ENCODE assay signal across 8 cellular contexts in genomic region chr12:118055144-118055557, GRCh38. TPM values are rescaled to one million over a fixed set of nuclear protein-coding genes. Genes with fewer than 3 reads are reported as not detected.
DNase-seq lines count a peak whose midpoint lies in the region; ATAC-seq and TF ChIP-seq lines count a peak whose summit lies in the region.

No MANE protein-coding gene starts in this region.

- no peak overlapping the region for H3K4me3 ChIP-seq in AG10803 (ENCODE audit: low read length)

- CTCF ChIA-PET in activated naive CD4-positive, alpha-beta T cell treated with anti-CD3 and anti-CD28 coated beads for 36 hours (lab: Charles Lee): interaction anchor here (0.7 to 4.4 kb wide), 11 partner anchors 9 to 318 kb away, joined by 3 to 34 read pairs (median 6); partner anchors contain the start of genes RFC5 and TAOK3

- peaks cover 42% of the 10 kb centered on the region for H3K4me1 Mint-ChIP-seq in activated naive CD4-positive, alpha-beta T cell treated with anti-CD3 and anti-CD28 coated beads for 36 hours (ENCODE audit: low read depth)

- peak; percentile 77 for ATAC-seq in GM18511 (IDR thresholded peaks at IDR 0.05; ENCODE audit: unreplicated experiment)
- peak; percentile 65 for ATAC-seq in HG03521 (IDR thresholded peaks at IDR 0.05; ENCODE audit: unreplicated experiment)

- no peak for DNase-seq in AG10803 (ENCODE audit: low read depth)
- peak; percentile 62 for DNase-seq in SK-N-DZ (ENCODE audit: low spot score)
- peak; percentile 85 for DNase-seq in activated naive CD4-positive, alpha-beta T cell treated with anti-CD3 and anti-CD28 coated beads for 36 hours
- DNase-seq in iPS-NIHi7 (ENCODE audit: extremely low spot score): peak; percentile 57
- peak; percentile 47 for DNase-seq in stimulated activated CD8-positive, alpha-beta memory T cell treated with anti-CD3 and anti-CD28 coated beads, Interleukin-12 subunit alpha, Interleukin-12 subunit beta, amount 100 ng/mL, for 1 hour (ENCODE audit: low read depth)
- no peak for DNase-seq in DMS79 treated with DMSO at 0.1 percent for 48 hours (lab: John Stamatoyannopoulos, UW)

- H3K9me3 Mint-ChIP-seq in activated naive CD4-positive, alpha-beta T cell treated with anti-CD3 and anti-CD28 coated beads for 36 hours: no peaks in the 10 kb centered on the region

- H3K36me3 Mint-ChIP-seq in activated naive CD4-positive, alpha-beta T cell treated with anti-CD3 and anti-CD28 coated beads for 36 hours (ENCODE audit: low read depth): peaks cover 17% of the 10 kb centered on the region

- intact Hi-C loops in activated naive CD4-positive, alpha-beta T cell treated with anti-CD3 and anti-CD28 coated beads for 36 hours (cut with micrococcal nuclease): loop anchor here (1.0 kb wide), 3 partner anchors 20 to 180 kb away; partner anchors contain the start of gene RFC5

- H3K27me3 Mint-ChIP-seq in activated naive CD4-positive, alpha-beta T cell treated with anti-CD3 and anti-CD28 coated beads for 36 hours (ENCODE audit: low read depth): no peaks in the 10 kb centered on the region

- H3K27ac Mint-ChIP-seq in activated naive CD4-positive, alpha-beta T cell treated with anti-CD3 and anti-CD28 coated beads for 36 hours: no peak overlapping the region

- no peak overlapping the region for H3K4me3 Mint-ChIP-seq in activated naive CD4-positive, alpha-beta T cell treated with anti-CD3 and anti-CD28 coated beads for 36 hours

- peak; percentile 49 for TF ChIP-seq CTCF in AG10803 (conservative IDR thresholded peaks at IDR 0.05; ENCODE audit: low read length)

RNA-seq across cellular contexts. Expression of gene WSB2, which starts 5.8 kb away (rescaled TPM):
- polyA plus RNA-seq in SK-N-DZ (2014; cell fraction: cytosol; rRNA removed): 42.0 and 62.5 TPM in 2 replicates
- 20.9 and 29.8 TPM in 2 replicates for polyA plus RNA-seq in SK-N-DZ (2014; cell fraction: nucleus; rRNA removed)
- 10 to 100 TPM; 31.0 to 31.7 TPM for total RNA-seq in activated naive CD4-positive, alpha-beta T cell treated with anti-CD3 and anti-CD28 coated beads for 36 hours

RNA-seq across cellular contexts. Expression of gene RFC5, which starts 38.6 kb away (rescaled TPM):
- 120 and 122 TPM in 2 replicates for polyA plus RNA-seq in SK-N-DZ (2014; cell fraction: cytosol; rRNA removed)
- 86.7 and 91.3 TPM in 2 replicates for polyA plus RNA-seq in SK-N-DZ (2014; cell fraction: nucleus; rRNA removed)
- 10 to 100 TPM; 62.0 to 62.5 TPM for total RNA-seq in activated naive CD4-positive, alpha-beta T cell treated with anti-CD3 and anti-CD28 coated beads for 36 hours

RNA-seq across cellular contexts. Expression of gene VSIG10, which starts 48.7 kb away (rescaled TPM):
- polyA plus RNA-seq in SK-N-DZ (2014; cell fraction: cytosol; rRNA removed): 39.4 and 43.2 TPM in 2 replicates
- 37.8 and 54.1 TPM in 2 replicates for polyA plus RNA-seq in SK-N-DZ (2014; cell fraction: nucleus; rRNA removed)
- total RNA-seq in activated naive CD4-positive, alpha-beta T cell treated with anti-CD3 and anti-CD28 coated beads for 36 hours: 1 to 10 TPM; 1.7 to 2.4 TPM

Comparison
In these comparisons a context has a peak if more than half of its experiments do, and no peak if none do; other contexts are left out.
1. DNase-seq: peak in SK-N-DZ (single experiment), activated naive CD4-positive, alpha-beta T cell treated with anti-CD3 and anti-CD28 coated beads for 36 hours (single experiment), iPS-NIHi7 (single experiment) and stimulated activated CD8-positive, alpha-beta memory T cell treated with anti-CD3 and anti-CD28 coated beads, Interleukin-12 subunit alpha, Interleukin-12 subunit beta, amount 100 ng/mL, for 1 hour (single experiment); none in AG10803 (single experiment) and DMS79 treated with DMSO at 0.1 percent for 48 hours (single experiment).